ENCODE assay signal across 25 cellular contexts in genomic region chr11:28058333-28058732, GRCh38. TPM values are rescaled to one million over a fixed set of nuclear protein-coding genes. Genes with fewer than 3 reads are reported as not detected.
DNase-seq lines count a peak whose midpoint lies in the region; ATAC-seq and TF ChIP-seq lines count a peak whose summit lies in the region.
"Had no signal": no experiment of that assay in that cellular context is flagged by ENCODE, and none has a peak within 500 bp of the region (broad histone marks: within the 10 kb centered on the region; RNA-seq: fewer than 3 reads in every experiment).

No MANE protein-coding gene starts in this region.

- H3K27ac Mint-ChIP-seq in HFFc6, result no peak overlapping the region
- H3K27ac Mint-ChIP-seq: activated CD4-positive, alpha-beta T cell treated with anti-CD3 and anti-CD28 coated beads, Interleukin-2, amount 10 ng/mL, durations not matched to agents 7 days and 5 days; activated naive CD4-positive, alpha-beta T cell treated with anti-CD3 and anti-CD28 coated beads for 36 hours; activated T-cell treated with anti-CD3 and anti-CD28 coated beads, Interleukin-2, amount 50 U/mL, for 72 hours; CD4-positive, alpha-beta T cell; mesothelial cell of epicardium; naive thymus-derived CD8-positive, alpha-beta T cell had no signal

- H3K4me1 Mint-ChIP-seq in HFFc6 (ENCODE audit: low read depth), result peaks cover 30% of the 10 kb centered on the region
- H3K4me1 Mint-ChIP-seq: activated CD4-positive, alpha-beta T cell treated with anti-CD3 and anti-CD28 coated beads, Interleukin-2, amount 10 ng/mL, durations not matched to agents 7 days and 5 days; central memory CD8-positive, alpha-beta T cell; naive thymus-derived CD8-positive, alpha-beta T cell had no signal

- no peaks in the 10 kb centered on the region for H3K27me3 Mint-ChIP-seq in HFFc6 (ENCODE audit: insufficient read depth)
- H3K27me3 Mint-ChIP-seq: activated CD4-positive, alpha-beta T cell treated with anti-CD3 and anti-CD28 coated beads, Interleukin-2, amount 10 ng/mL, durations not matched to agents 7 days and 5 days; CD4-positive, alpha-beta T cell; central memory CD8-positive, alpha-beta T cell; naive thymus-derived CD8-positive, alpha-beta T cell had no signal

- DNase-seq in EL, result peak; percentile 37
- peak; percentile 18 for DNase-seq in HFFc6
- DNase-seq in fibroblast of gingiva (ENCODE audit: low read depth), result peak; percentile 35
- peak; percentile 17 for DNase-seq in renal cortical epithelial cell (ENCODE audit: low read depth)
- DNase-seq in stimulated activated CD8-positive, alpha-beta memory T cell treated with anti-CD3 and anti-CD28 coated beads, Interleukin-4, amount 100 ng/mL, for 48 hours, result no peak
- DNase-seq in CD1c-positive myeloid dendritic cell (ENCODE audit: extremely low spot score), result no peak
- DNase-seq: activated CD4-positive, alpha-beta T cell treated with anti-CD3 and anti-CD28 coated beads, Interleukin-2, amount 10 ng/mL, durations not matched to agents 7 days and 5 days; activated naive CD4-positive, alpha-beta T cell treated with anti-CD3 and anti-CD28 coated beads for 36 hours; activated T-cell treated with anti-CD3 and anti-CD28 coated beads, Interleukin-2, amount 50 U/mL, for 72 hours; anterior cingulate cortex; CD4-positive, alpha-beta T cell; DMS 273 treated with DMSO at 0.1 percent for 48 hours; H7; naive thymus-derived CD8-positive, alpha-beta T cell; NCI-H2081; NCI-H774; right cardiac atrium; stimulated activated CD4-positive, alpha-beta T cell treated with anti-CD3 and anti-CD28 coated beads, Interleukin-12 subunit alpha, Interleukin-12 subunit beta, amount 100 ng/mL, for 4 hours; stimulated activated CD4-positive, alpha-beta T cell treated with anti-CD3 and anti-CD28 coated beads, Interleukin-4, amount 100 ng/mL, for 24 hours; stimulated activated naive CD4-positive, alpha-beta T cell; uterus; WERI-Rb-1 had no signal

- no peak overlapping the region for H3K4me3 Mint-ChIP-seq in HFFc6
- H3K4me3 Mint-ChIP-seq: activated CD4-positive, alpha-beta T cell treated with anti-CD3 and anti-CD28 coated beads, Interleukin-2, amount 10 ng/mL, durations not matched to agents 7 days and 5 days; activated naive CD4-positive, alpha-beta T cell treated with anti-CD3 and anti-CD28 coated beads for 36 hours; activated T-cell treated with anti-CD3 and anti-CD28 coated beads, Interleukin-2, amount 50 U/mL, for 72 hours; CD4-positive, alpha-beta T cell; central memory CD8-positive, alpha-beta T cell; mesothelial cell of epicardium; naive thymus-derived CD8-positive, alpha-beta T cell had no signal

- H3K9me3 Mint-ChIP-seq in HFFc6, result no peaks in the 10 kb centered on the region
- H3K9me3 Mint-ChIP-seq: activated CD4-positive, alpha-beta T cell treated with anti-CD3 and anti-CD28 coated beads, Interleukin-2, amount 10 ng/mL, durations not matched to agents 7 days and 5 days; activated naive CD4-positive, alpha-beta T cell treated with anti-CD3 and anti-CD28 coated beads for 36 hours; activated T-cell treated with anti-CD3 and anti-CD28 coated beads, Interleukin-2, amount 50 U/mL, for 72 hours; CD4-positive, alpha-beta T cell; central memory CD8-positive, alpha-beta T cell; naive thymus-derived CD8-positive, alpha-beta T cell had no signal

- H3K36me3 Mint-ChIP-seq in HFFc6 (ENCODE audit: low read depth), result peaks cover 42% of the 10 kb centered on the region
- H3K36me3 Mint-ChIP-seq: naive thymus-derived CD8-positive, alpha-beta T cell had no signal

- no peak for ATAC-seq in HG03280 (IDR thresholded peaks at IDR 0.05; ENCODE audit: unreplicated experiment)
- ATAC-seq: activated T-cell treated with anti-CD3 and anti-CD28 coated beads, Interleukin-2, amount 50 U/mL, for 72 hours; naive thymus-derived CD8-positive, alpha-beta T cell; right cardiac atrium had no signal

- TF ChIP-seq CTCF in HFFc6 (IDR thresholded peaks at IDR 0.05), result no peak

RNA-seq across cellular contexts. Expression of gene KIF18A, which starts 49.6 kb away (rescaled TPM):
- 10 to 100 TPM; 13.1 to 25.4 (median 22.4) TPM for total RNA-seq in HFFc6 (2021; fragmentation: NEBNext Ultra II Directional; extraction: Animal tissue kit (Norgen Biotek cat#: 25700))
- 8.0 and 9.2 TPM in 2 replicates for total RNA-seq in renal cortical epithelial cell

RNA-seq across cellular contexts. Expression of gene METTL15, which starts 49.9 kb away (rescaled TPM):
- 10 to 100 TPM; 11.0 to 14.1 (median 12.4) TPM for total RNA-seq in HFFc6 (2021; fragmentation: NEBNext Ultra II Directional; extraction: Animal tissue kit (Norgen Biotek cat#: 25700))
- total RNA-seq in renal cortical epithelial cell, result 20.8 and 27.4 TPM in 2 replicates

Comparison
In these comparisons a context has a peak if more than half of its experiments do, and no peak if none do; other contexts are left out.
1. DNase-seq: peak in EL (single experiment), HFFc6 (single experiment), fibroblast of gingiva (single experiment) and renal cortical epithelial cell (single experiment); none in stimulated activated CD8-positive, alpha-beta memory T cell treated with anti-CD3 and anti-CD28 coated beads, Interleukin-4, amount 100 ng/mL, for 48 hours (single experiment) and CD1c-positive myeloid dendritic cell (single experiment).